In genomic region chr18:39952816-39953215, GRCh38 we compare ENCODE assay signal across 1 cellular context.
TF ChIP-seq lines count a peak whose summit lies in the region.

No MANE protein-coding gene starts in this region.

TF ChIP-seq in H1, 55 proteins besides CTCF, POLR2A, EP300 and RAD21:
- TF ChIP-seq NRF1 (IDR thresholded peaks at IDR 0.05; ENCODE audit: low read depth, low read length), result no peak
- no peak for TF ChIP-seq HDAC2 (IDR thresholded peaks at IDR 0.05; ENCODE audit: borderline replicate concordance in 1 of 2, low read depth in 2 of 2, low read length in 2 of 2)
- no peak for TF ChIP-seq KDM5A (IDR thresholded peaks at IDR 0.05; ENCODE audit: low read length)
- no peak for TF ChIP-seq BCL11A (IDR thresholded peaks at IDR 0.05; ENCODE audit: low read depth in 2 of 2, low read length in 2 of 2)
- TF ChIP-seq TAF7 (optimal IDR thresholded peaks at IDR 0.05; ENCODE audit: borderline replicate concordance, low read depth, low read length), result no peak
- TF ChIP-seq SRF (IDR thresholded peaks at IDR 0.05; ENCODE audit: low read depth, low read length), result no peak
- no peak for TF ChIP-seq JUN (IDR thresholded peaks at IDR 0.05; ENCODE audit: low read depth, low read length)
- TF ChIP-seq ATF2 (IDR thresholded peaks at IDR 0.05; ENCODE audit: low read length), result no peak
- TF ChIP-seq ZNF274 (IDR thresholded peaks at IDR 0.05; ENCODE audit: borderline replicate concordance, extremely low read depth, low read length), result no peak
- TF ChIP-seq TBP (IDR thresholded peaks at IDR 0.05; ENCODE audit: low read depth, low read length), result no peak
